Comparison of ENCODE assay signal across 21 cellular contexts in the genomic region with DNA sequence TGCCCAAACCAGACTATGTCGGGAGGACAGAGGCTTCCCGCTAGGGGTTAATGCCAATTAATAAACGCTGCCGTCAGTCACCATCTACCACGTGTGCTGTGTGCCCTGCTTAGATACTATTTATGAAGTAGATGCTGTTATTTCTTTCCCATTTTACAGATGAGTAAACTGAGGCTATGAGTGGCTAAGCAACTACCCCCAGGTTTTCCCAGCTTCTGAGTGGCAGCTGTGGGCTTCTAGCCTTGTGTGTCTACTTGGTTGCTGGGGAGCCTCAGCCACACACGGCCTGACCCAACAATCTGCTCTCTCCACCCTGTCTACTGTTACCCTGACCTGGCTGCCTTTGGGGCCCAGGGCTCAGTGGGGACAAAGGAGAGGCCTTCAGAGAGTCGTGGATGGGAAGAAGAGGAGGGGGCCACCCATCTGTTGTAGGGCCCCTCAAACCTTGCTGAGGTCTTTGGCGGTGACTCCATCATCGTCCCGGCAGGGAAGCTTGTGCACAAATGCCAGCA. TPM values are rescaled to one million over a fixed set of nuclear protein-coding genes. Genes with fewer than 3 reads are reported as not detected.
DNase-seq lines count a peak whose midpoint lies in the region; ATAC-seq and TF ChIP-seq lines count a peak whose summit lies in the region.
"Had no signal": no experiment of that assay in that cellular context is flagged by ENCODE, and none has a peak within 500 bp of the region (broad histone marks: within the 10 kb centered on the region; RNA-seq: fewer than 3 reads in every experiment).

No MANE protein-coding gene starts in this region.

- peak overlapping the region in 14 of 59 donors; percentile 0 to 46 (median 21) for H3K4me3 ChIP-seq in dorsolateral prefrontal cortex
- H3K4me3 ChIP-seq: hepatocyte, lower lobe of right lung had no signal

- no peaks in the 10 kb centered on the region for H3K27me3 Mint-ChIP-seq in activated naive CD8-positive, alpha-beta T cell
- H3K27me3 Mint-ChIP-seq in activated naive CD8-positive, alpha-beta T cell treated with anti-CD3 and anti-CD28 coated beads for 36 hours, result no peaks in the 10 kb centered on the region
- H3K27me3 Mint-ChIP-seq in stimulated activated naive B cell treated with anti-CD40 and anti-IgM and Interleukin-4, amounts not matched to agents 10 μg/mL and 1 μg/mL and 100 μg/mL, for 72 hours, result no peaks in the 10 kb centered on the region

- DNase-seq in activated naive CD8-positive, alpha-beta T cell treated with anti-CD3 and anti-CD28 coated beads for 36 hours, result no peak
- DNase-seq in NCI-H446 treated with DMSO at 0.1 percent for 48 hours (lab: John Stamatoyannopoulos, UW) (peak; percentile 61), dorsolateral prefrontal cortex (no peak), KG1 (lab: John Stamatoyannopoulos, UW) (no peak)
- DNase-seq in stimulated activated naive B cell treated with anti-CD40 and anti-IgM and Interleukin-4, amounts not matched to agents 10 μg/mL and 1 μg/mL and 100 μg/mL, for 72 hours, result no peak
- DNase-seq: activated CD4-positive, CD25-positive, alpha-beta regulatory T cell treated with anti-CD3 and anti-CD28 coated beads, Interleukin-2, amount 50 U/mL, for 72 hours; DMS153; erythroblast; MV-4-11; NCI-H187 treated with DMSO at 0.1 percent for 48 hours; NCI-H226; SHP77; small intestine; stimulated activated naive CD4-positive, alpha-beta T cell had no signal

- H3K27ac Mint-ChIP-seq in activated naive CD8-positive, alpha-beta T cell, result peak overlapping the region; percentile 58
- no peak overlapping the region for H3K27ac Mint-ChIP-seq in activated naive CD8-positive, alpha-beta T cell treated with anti-CD3 and anti-CD28 coated beads for 36 hours
- peak overlapping the region; percentile 9 for H3K27ac Mint-ChIP-seq in stimulated activated naive B cell treated with anti-CD40 and anti-IgM and Interleukin-4, amounts not matched to agents 10 μg/mL and 1 μg/mL and 100 μg/mL, for 72 hours

- no peak for TF ChIP-seq CTCF in dorsolateral prefrontal cortex (IDR thresholded peaks at IDR 0.05 in 54 of 56, conservative IDR thresholded peaks at IDR 0.05 in 2 of 56; ENCODE audit: low read depth in 1 of 56, partially characterized antibody in 56 of 56)

- H3K4me1 Mint-ChIP-seq in activated naive CD8-positive, alpha-beta T cell (ENCODE audit: low read depth), result peaks cover 37% of the 10 kb centered on the region
- peaks cover 39% of the 10 kb centered on the region for H3K4me1 Mint-ChIP-seq in activated naive CD8-positive, alpha-beta T cell treated with anti-CD3 and anti-CD28 coated beads for 36 hours
- H3K4me1 Mint-ChIP-seq in stimulated activated naive B cell treated with anti-CD40 and anti-IgM and Interleukin-4, amounts not matched to agents 10 μg/mL and 1 μg/mL and 100 μg/mL, for 72 hours, result peaks cover 35 to 50% of the 10 kb centered on the region in 2 donors

- H3K27me3 ChIP-seq in dorsolateral prefrontal cortex, result no peaks in the 10 kb centered on the region
- H3K27me3 ChIP-seq: foreskin keratinocyte, hepatocyte had no signal

- intact Hi-C loops in dorsolateral prefrontal cortex (cut with DNase I), result loop anchor here in 1 of 2 donors (1.0 to 10.0 kb wide), 2 partner anchors 9 to 512 kb away; no protein-coding TSS in a partner anchor

- H3K27ac ChIP-seq in dorsolateral prefrontal cortex, result peak overlapping the region; percentile 81 to 99 (median 95)
- H3K27ac ChIP-seq: foreskin keratinocyte, hepatocyte, KMS-11, lower lobe of right lung had no signal

- no peaks in the 10 kb centered on the region for H3K9me3 Mint-ChIP-seq in activated naive CD8-positive, alpha-beta T cell (ENCODE audit: low read depth)
- no peaks in the 10 kb centered on the region for H3K9me3 Mint-ChIP-seq in activated naive CD8-positive, alpha-beta T cell treated with anti-CD3 and anti-CD28 coated beads for 36 hours
- H3K9me3 Mint-ChIP-seq in stimulated activated naive B cell treated with anti-CD40 and anti-IgM and Interleukin-4, amounts not matched to agents 10 μg/mL and 1 μg/mL and 100 μg/mL, for 72 hours, result peaks cover 2 to 4% of the 10 kb centered on the region in 2 donors

- peaks cover 3% of the 10 kb centered on the region for H3K36me3 Mint-ChIP-seq in activated naive CD8-positive, alpha-beta T cell
- peaks cover 40% of the 10 kb centered on the region for H3K36me3 Mint-ChIP-seq in activated naive CD8-positive, alpha-beta T cell treated with anti-CD3 and anti-CD28 coated beads for 36 hours
- peaks cover 45 to 52% of the 10 kb centered on the region in 2 donors for H3K36me3 Mint-ChIP-seq in stimulated activated naive B cell treated with anti-CD40 and anti-IgM and Interleukin-4, amounts not matched to agents 10 μg/mL and 1 μg/mL and 100 μg/mL, for 72 hours

- no peak overlapping the region for H3K4me3 Mint-ChIP-seq in activated naive CD8-positive, alpha-beta T cell
- no peak overlapping the region for H3K4me3 Mint-ChIP-seq in activated naive CD8-positive, alpha-beta T cell treated with anti-CD3 and anti-CD28 coated beads for 36 hours
- H3K4me3 Mint-ChIP-seq in stimulated activated naive B cell treated with anti-CD40 and anti-IgM and Interleukin-4, amounts not matched to agents 10 μg/mL and 1 μg/mL and 100 μg/mL, for 72 hours, result no peak overlapping the region

- no peak for ATAC-seq in stimulated activated naive B cell treated with anti-CD40 and anti-IgM and Interleukin-4, amounts not matched to agents 10 μg/mL and 1 μg/mL and 100 μg/mL, for 72 hours (replicated peaks)
- ATAC-seq in HG03354 (IDR thresholded peaks at IDR 0.05; ENCODE audit: poor library complexity, severe bottlenecking, unreplicated experiment) (no peak), HG02571 (IDR thresholded peaks at IDR 0.05; ENCODE audit: unreplicated experiment) (no peak)
- ATAC-seq: lower lobe of right lung had no signal

RNA-seq across cellular contexts. Expression of gene GIT1, which starts 7.1 kb away (rescaled TPM):
- 10 to 100 TPM; 63.5 to 63.7 TPM for total RNA-seq in activated naive CD8-positive, alpha-beta T cell treated with anti-CD3 and anti-CD28 coated beads for 36 hours
- 100 to 1,000 TPM; 110 to 287 (median 170) TPM for total RNA-seq in dorsolateral prefrontal cortex

RNA-seq across cellular contexts. Expression of gene ANKRD13B, which starts 10.6 kb away (rescaled TPM):
- total RNA-seq in activated naive CD8-positive, alpha-beta T cell treated with anti-CD3 and anti-CD28 coated beads for 36 hours, result 10 to 100 TPM; 17.9 to 20.8 TPM
- 10 to 100 TPM; 34.3 to 82.0 (median 53.1) TPM for total RNA-seq in dorsolateral prefrontal cortex

RNA-seq across cellular contexts. Expression of gene TP53I13, which starts 13.8 kb away (rescaled TPM):
- 10 to 100 TPM; 31.2 to 35.3 TPM for total RNA-seq in activated naive CD8-positive, alpha-beta T cell treated with anti-CD3 and anti-CD28 coated beads for 36 hours
- 10 to 100 TPM; 10.1 to 40.2 (median 20.1) TPM for total RNA-seq in dorsolateral prefrontal cortex

RNA-seq across cellular contexts. Expression of gene ABHD15, which starts 15.5 kb away (rescaled TPM):
- total RNA-seq in activated naive CD8-positive, alpha-beta T cell treated with anti-CD3 and anti-CD28 coated beads for 36 hours, result 1 to 10 TPM; 8.6 to 8.8 TPM
- 1 to 10 TPM; 1.9 to 8.0 (median 4.2) TPM for total RNA-seq in dorsolateral prefrontal cortex

RNA-seq across cellular contexts. Expression of gene CORO6, which starts 40.4 kb away (rescaled TPM):
- 1 to 10 TPM; 8.9 to 9.4 TPM for total RNA-seq in activated naive CD8-positive, alpha-beta T cell treated with anti-CD3 and anti-CD28 coated beads for 36 hours
- total RNA-seq in dorsolateral prefrontal cortex, result 100 to 1,000 TPM in 23 of 120 experiments, 10 to 100 TPM in 97; 31.5 to 153 (median 80.8) TPM
